18 cellular contexts compared by ENCODE assay signal in genomic region chr9:18979367-18979766, GRCh38. TPM values are rescaled to one million over a fixed set of nuclear protein-coding genes. Genes with fewer than 3 reads are reported as not detected.
DNase-seq lines count a peak whose midpoint lies in the region; ATAC-seq, FAIRE-seq and TF ChIP-seq lines count a peak whose summit lies in the region.
"Had no signal": no experiment of that assay in that cellular context is flagged by ENCODE, and none has a peak within 500 bp of the region (broad histone marks: within the 10 kb centered on the region; RNA-seq: fewer than 3 reads in every experiment).

No MANE protein-coding gene starts in this region.

- peak; percentile 66 for FAIRE-seq in endothelial cell of umbilical vein (lab: Jason Lieb, UNC)

- no peak overlapping the region for H2AFZ ChIP-seq in endothelial cell of umbilical vein (ENCODE audit: low read depth, low read length)

- H3K9me3 ChIP-seq in endothelial cell of umbilical vein (replicated peaks; ENCODE audit: control insufficient read depth, insufficient read depth, low read length) (no peaks in the 10 kb centered on the region), left lung (no peaks in the 10 kb centered on the region), ovary (no peaks in the 10 kb centered on the region)
- H3K9me3 ChIP-seq: BE2C, prostate gland had no signal

- no peaks in the 10 kb centered on the region for H3K9me1 ChIP-seq in endothelial cell of umbilical vein (replicated peaks; ENCODE audit: control insufficient read depth, extremely low read depth, insufficient read depth, low read length)

- H3K79me2 ChIP-seq in endothelial cell of umbilical vein (ENCODE audit: control insufficient read depth, insufficient read depth, low read length): no peaks in the 10 kb centered on the region

- TF ChIP-seq EP300 in ovary (IDR thresholded peaks at IDR 0.05): no peak

- TF ChIP-seq CTCF in endothelial cell of umbilical vein (IDR thresholded peaks at IDR 0.05; ENCODE audit: extremely low read depth in 1 of 2, insufficient read depth in 1 of 2, low read depth in 1 of 2, low read length in 2 of 2) (no peak), left lung (IDR thresholded peaks at IDR 0.05) (no peak), ovary (IDR thresholded peaks at IDR 0.05) (no peak)

- DNase-seq in COLO829 (ENCODE audit: low spot score): peak; percentile 35
- DNase-seq in NCI-H226: peak; percentile 40
- DNase-seq in endothelial cell of umbilical vein (ENCODE audit: low read depth, low spot score): peak; percentile 63
- no peak for DNase-seq in left lung
- DNase-seq in cerebellum (ENCODE audit: low spot score): no peak
- DNase-seq in sciatic nerve (ENCODE audit: low spot score): no peak
- no peak for DNase-seq in ovary
- DNase-seq: activated CD8-positive, alpha-beta memory T cell treated with anti-CD3 and anti-CD28 coated beads for 24 hours; activated naive CD8-positive, alpha-beta T cell treated with anti-CD3 and anti-CD28 coated beads, Interleukin-2, amount 10 ng/mL, durations not matched to agents 7 days and 5 days; BE2C; DMS79; effector memory CD4-positive, alpha-beta T cell; NCI-H1417; stimulated activated CD4-positive, alpha-beta T cell treated with anti-CD3 and anti-CD28 coated beads, Interleukin-4, amount 100 ng/mL, for 1 hour had no signal

- TF ChIP-seq POLR2A in endothelial cell of umbilical vein (IDR thresholded peaks at IDR 0.05; ENCODE audit: low read depth, low read length): no peak
- TF ChIP-seq POLR2A in ovary (IDR thresholded peaks at IDR 0.05): no peak

- H3K4me3 ChIP-seq in endothelial cell of umbilical vein (replicated peaks in 1 of 3; ENCODE audit: insufficient read depth in 1 of 3, low read depth in 1 of 3, low read length in 3 of 3) (no peak overlapping the region), left lung (no peak overlapping the region), ovary (no peak overlapping the region)
- H3K4me3 ChIP-seq: prostate gland had no signal

- no TSS peak for BruUV-seq in endothelial cell of umbilical vein (replicated peaks; lab: Mats Ljungman, UMichigan)

- dilution Hi-C loops in endothelial cell of umbilical vein (cut with MboI; ENCODE audit: extremely low pct_ligation_motif_present, low sequenced_read_pairs): no loop called here

- 78 to 85% (median 79%) methylated on average over 2 of the region's 2 CpGs for WGBS in ovary, 3 donors

- peak; percentile 68 for ATAC-seq in left lung
- ATAC-seq in HG02840 (IDR thresholded peaks at IDR 0.05; ENCODE audit: low FRiP score, unreplicated experiment): no peak
- no peak for ATAC-seq in sciatic nerve

- POLR2A ChIA-PET in endothelial cell of umbilical vein (lab: Charles Lee): interaction anchor here (0.5 kb wide), 1 partner anchor 10 kb away, joined by 3 read pairs; no protein-coding TSS in a partner anchor

- no peak overlapping the region for H3K9ac ChIP-seq in endothelial cell of umbilical vein (replicated peaks; ENCODE audit: extremely low read depth, insufficient read depth, low read length)

- H3K4me1 ChIP-seq in endothelial cell of umbilical vein (ENCODE audit: control insufficient read depth, extremely low read depth, insufficient read depth, low read length) (peaks cover 8% of the 10 kb centered on the region), left lung (no peaks in the 10 kb centered on the region), ovary (ENCODE audit: insufficient read depth) (peaks cover 5% of the 10 kb centered on the region)
- H3K4me1 ChIP-seq: BE2C had no signal

- H3K27me3 ChIP-seq in endothelial cell of umbilical vein (ENCODE audit: control insufficient read depth in 2 of 2, insufficient read depth in 2 of 2, low read length in 2 of 2): no peaks in the 10 kb centered on the region
- no peaks in the 10 kb centered on the region for H3K27me3 ChIP-seq in left lung
- H3K27me3 ChIP-seq in ovary: no peaks in the 10 kb centered on the region

- H3K36me3 ChIP-seq in endothelial cell of umbilical vein (ENCODE audit: control insufficient read depth in 2 of 2, extremely low read depth in 1 of 2, insufficient read depth in 2 of 2, low read length in 2 of 2) (no peaks in the 10 kb centered on the region), left lung (no peaks in the 10 kb centered on the region), ovary (no peaks in the 10 kb centered on the region)
- H3K36me3 ChIP-seq: BE2C, prostate gland had no signal

- H3K27ac ChIP-seq in endothelial cell of umbilical vein (ENCODE audit: insufficient read depth, low read depth, low read length) (no peak overlapping the region), left lung (no peak overlapping the region), ovary (no peak overlapping the region)
- H3K27ac ChIP-seq: prostate gland had no signal

- no peaks in the 10 kb centered on the region for H4K20me1 ChIP-seq in endothelial cell of umbilical vein (replicated peaks; ENCODE audit: control insufficient read depth, extremely low read depth, insufficient read depth, low read length)

- no peak overlapping the region for H3K4me2 ChIP-seq in endothelial cell of umbilical vein (ENCODE audit: insufficient read depth, low read length)

- CTCF ChIA-PET in endothelial cell of umbilical vein (lab: Charles Lee): interaction anchor here (0.5 to 1.2 kb wide), 3 partner anchors 8 to 537 kb away, joined by 3 read pairs; no protein-coding TSS in a partner anchor

- intact Hi-C loops in endothelial cell of umbilical vein (cut with micrococcal nuclease) (no loop called here), left lung (cut with DNase I) (loop anchor here in 1 of 2 donors (10.0 kb wide), 1 partner anchor 65 kb away; no protein-coding TSS in a partner anchor), sciatic nerve (cut with DNase I) (no loop called here), ovary (cut with DNase I) (no loop called here)

TF ChIP-seq in endothelial cell of umbilical vein, 7 proteins besides CTCF, POLR2A, EP300 and RAD21:
- TF ChIP-seq EZH2 (IDR thresholded peaks at IDR 0.05; ENCODE audit: borderline replicate concordance, low read depth, low read length, severe bottlenecking): no peak
- peak; percentile 31 for TF ChIP-seq FOS (IDR thresholded peaks at IDR 0.05; ENCODE audit: borderline replicate concordance, insufficient read depth, low read length)
TF ChIP-seq in endothelial cell of umbilical vein: peak in this region for 1.

RNA-seq across cellular contexts. Expression of gene SAXO1, which starts 53.6 kb away (rescaled TPM):
- total RNA-seq in endothelial cell of umbilical vein (not detected in 2 replicates), left lung (not detected), cerebellum (under 0.01 TPM), sciatic nerve (0.49 TPM), ovary (under 1 TPM in 6 of 7 donors, not detected in 1; 0.10 to 0.47 (median 0.14) TPM)
- polyA plus RNA-seq in endothelial cell of umbilical vein (not detected in 2 replicates), ovary (under 1 TPM; 0.04 to 0.07 TPM)
- polyA plus RNA-seq in endothelial cell of umbilical vein (2011; cell fraction: cytosol; rRNA removed): not detected in 2 replicates
- polyA plus RNA-seq in endothelial cell of umbilical vein (2011; cell fraction: nucleus; rRNA removed): not detected in 2 replicates
- polyA plus RNA-seq in endothelial cell of umbilical vein (2012): 0.08 and 0.10 TPM in 2 replicates
- not detected in 2 replicates for polyA minus RNA-seq in endothelial cell of umbilical vein
- polyA minus RNA-seq in endothelial cell of umbilical vein (2011; cell fraction: cytosol; rRNA and poly(A)+ RNA removed): not detected
- not detected in 2 replicates for polyA minus RNA-seq in endothelial cell of umbilical vein (2011; cell fraction: nucleus; rRNA and poly(A)+ RNA removed)
- total RNA-seq: HT-29, NCI-H460 had no signal

Comparison
In these comparisons a context has a peak if more than half of its experiments do, and no peak if none do; other contexts are left out.
1. DNase-seq: peak in COLO829 (single experiment), NCI-H226 (single experiment) and endothelial cell of umbilical vein (single experiment); none in left lung (0 of 2), cerebellum (single experiment), sciatic nerve (single experiment) and ovary (0 of 5).